9 cellular contexts compared by ENCODE assay signal in genomic region chr2:16059393-16060016, GRCh38.
"Had no signal": no experiment of that assay in that cellular context is flagged by ENCODE, and none has a peak within 500 bp of the region (broad histone marks: within the 10 kb centered on the region; RNA-seq: fewer than 3 reads in every experiment).

No MANE protein-coding gene starts in this region.

- H3K4me3 ChIP-seq: GM23248, HAP-1, K562 had no signal

- H2AFZ ChIP-seq: GM23248 had no signal

- H3K36me3 ChIP-seq: HAP-1 had no signal

- H3K27ac ChIP-seq: GM23248, HL-60 had no signal

- DNase-seq: GM23248, GOT3, H7, HFFc6, IMR-90, KG1 had no signal

- H3K9ac ChIP-seq: GM23248 had no signal

- H3K4me1 ChIP-seq: HAP-1 had no signal
